17 cellular contexts compared by ENCODE assay signal in genomic region chrX:13719192-13719856, GRCh38. TPM values are rescaled to one million over a fixed set of nuclear protein-coding genes. Genes with fewer than 3 reads are reported as not detected.
A peak's percentile ranks its signal among the peaks of the same experiment; 100 is the strongest.
DNase-seq lines count a peak whose midpoint lies in the region; ATAC-seq and TF ChIP-seq lines count a peak whose summit lies in the region.
"Had no signal": no experiment of that assay in that cellular context is flagged by ENCODE, and none has a peak within 500 bp of the region (broad histone marks: within the 10 kb centered on the region; RNA-seq: fewer than 3 reads in every experiment).

No MANE protein-coding gene starts in this region.

- peaks cover 93% of the 10 kb centered on the region for H3K36me3 Mint-ChIP-seq in activated T-cell treated with anti-CD3 and anti-CD28 coated beads, Interleukin-2, amount 50 U/mL, for 24 hours (ENCODE audit: low read depth)
- peaks cover 21% of the 10 kb centered on the region for H3K36me3 Mint-ChIP-seq in activated T-cell treated with anti-CD3 and anti-CD28 coated beads, Interleukin-2, amount 50 U/mL, for 4 hours (ENCODE audit: insufficient read depth)
- H3K36me3 Mint-ChIP-seq in activated naive CD8-positive, alpha-beta T cell treated with anti-CD3 and anti-CD28 coated beads for 36 hours: peaks cover 52% of the 10 kb centered on the region
- H3K36me3 Mint-ChIP-seq in mesothelial cell of epicardium: peaks cover 14% of the 10 kb centered on the region

- TF ChIP-seq CTCF in mesothelial cell of epicardium (IDR thresholded peaks at IDR 0.05; ENCODE audit: unreplicated experiment) (no peak), adrenal gland (IDR thresholded peaks at IDR 0.05) (no peak), OCI-LY7 (conservative IDR thresholded peaks at IDR 0.05; ENCODE audit: low read length) (no peak)

- no peaks in the 10 kb centered on the region for H3K27me3 ChIP-seq in stomach smooth muscle (ENCODE audit: control insufficient read depth in 1 of 2, insufficient read depth in 2 of 2, low read length in 2 of 2)
- no peaks in the 10 kb centered on the region for H3K27me3 ChIP-seq in adrenal gland
- H3K27me3 ChIP-seq: right lobe of liver, tibial nerve had no signal

- no peak overlapping the region for H3K4me2 ChIP-seq in OCI-LY7 (ENCODE audit: low read length)

- peaks cover 53% of the 10 kb centered on the region for H3K4me1 Mint-ChIP-seq in activated T-cell treated with anti-CD3 and anti-CD28 coated beads, Interleukin-2, amount 50 U/mL, for 24 hours (ENCODE audit: low read depth)
- peaks cover 43% of the 10 kb centered on the region for H3K4me1 Mint-ChIP-seq in activated T-cell treated with anti-CD3 and anti-CD28 coated beads, Interleukin-2, amount 50 U/mL, for 4 hours (ENCODE audit: low read depth)
- H3K4me1 Mint-ChIP-seq in activated naive CD8-positive, alpha-beta T cell treated with anti-CD3 and anti-CD28 coated beads for 36 hours: peaks cover 17% of the 10 kb centered on the region
- H3K4me1 Mint-ChIP-seq in mesothelial cell of epicardium: peaks cover 21% of the 10 kb centered on the region

- H3K9me3 ChIP-seq in stomach smooth muscle (ENCODE audit: control insufficient read depth in 2 of 2, low read length in 2 of 2) (no peaks in the 10 kb centered on the region), adrenal gland (replicated peaks in 1 of 3) (no peaks in the 10 kb centered on the region), OCI-LY7 (ENCODE audit: low read length) (no peaks in the 10 kb centered on the region)
- H3K9me3 ChIP-seq: right lobe of liver, tibial nerve had no signal

- DNase-seq in activated T-cell treated with anti-CD3 and anti-CD28 coated beads, Interleukin-2, amount 50 U/mL, for 24 hours: no peak
- DNase-seq in activated T-cell treated with anti-CD3 and anti-CD28 coated beads, Interleukin-2, amount 50 U/mL, for 4 hours: no peak
- DNase-seq in activated naive CD8-positive, alpha-beta T cell treated with anti-CD3 and anti-CD28 coated beads for 36 hours: no peak
- DNase-seq in mesothelial cell of epicardium (ENCODE audit: low spot score in 2 of 2, unreplicated experiment in 2 of 2) (no peak), adrenal gland (no peak), cortex of kidney (lab: John Stamatoyannopoulos, UW) (no peak), OCI-LY7 (ENCODE audit: low spot score) (no peak)
- DNase-seq: central memory CD4-positive, alpha-beta T cell; COR-L47; foreskin fibroblast; NCI-H1048; NCI-H526 treated with DMSO at 0.1 percent for 48 hours; right lobe of liver; stimulated activated CD4-positive, alpha-beta T cell treated with anti-CD3 and anti-CD28 coated beads, Interleukin-4, amount 100 ng/mL, for 24 hours had no signal

- no peaks in the 10 kb centered on the region for H3K9me3 Mint-ChIP-seq in activated T-cell treated with anti-CD3 and anti-CD28 coated beads, Interleukin-2, amount 50 U/mL, for 24 hours
- H3K9me3 Mint-ChIP-seq in activated T-cell treated with anti-CD3 and anti-CD28 coated beads, Interleukin-2, amount 50 U/mL, for 4 hours: no peaks in the 10 kb centered on the region
- H3K9me3 Mint-ChIP-seq in activated naive CD8-positive, alpha-beta T cell treated with anti-CD3 and anti-CD28 coated beads for 36 hours: peaks cover 2% of the 10 kb centered on the region
- peaks cover 22% of the 10 kb centered on the region for H3K9me3 Mint-ChIP-seq in mesothelial cell of epicardium

- no peak for ATAC-seq in activated T-cell treated with anti-CD3 and anti-CD28 coated beads, Interleukin-2, amount 50 U/mL, for 4 hours
- ATAC-seq: Panc1 had no signal

- peak overlapping the region; percentile 57 for H3K27ac Mint-ChIP-seq in activated T-cell treated with anti-CD3 and anti-CD28 coated beads, Interleukin-2, amount 50 U/mL, for 24 hours
- H3K27ac Mint-ChIP-seq in activated naive CD8-positive, alpha-beta T cell treated with anti-CD3 and anti-CD28 coated beads for 36 hours: peak overlapping the region; percentile 16
- H3K27ac Mint-ChIP-seq in mesothelial cell of epicardium: peak overlapping the region; percentile 30

- no peaks in the 10 kb centered on the region for H4K20me1 ChIP-seq in OCI-LY7 (ENCODE audit: insufficient read depth, low read length)

- 79 to 91% (median 82%) methylated on average over 3 of the region's 3 CpGs for WGBS in adrenal gland, 4 donors

- H3K4me3 Mint-ChIP-seq in activated T-cell treated with anti-CD3 and anti-CD28 coated beads, Interleukin-2, amount 50 U/mL, for 24 hours: no peak overlapping the region
- H3K4me3 Mint-ChIP-seq in activated T-cell treated with anti-CD3 and anti-CD28 coated beads, Interleukin-2, amount 50 U/mL, for 4 hours: no peak overlapping the region
- no peak overlapping the region for H3K4me3 Mint-ChIP-seq in activated naive CD8-positive, alpha-beta T cell treated with anti-CD3 and anti-CD28 coated beads for 36 hours
- H3K4me3 Mint-ChIP-seq in mesothelial cell of epicardium: no peak overlapping the region

- H3K4me1 ChIP-seq in stomach smooth muscle (ENCODE audit: control insufficient read depth, insufficient read depth, low read length) (peaks cover 16% of the 10 kb centered on the region), adrenal gland (replicated peaks in 1 of 2) (peaks cover 4 to 8% of the 10 kb centered on the region in 2 donors), OCI-LY7 (ENCODE audit: insufficient read depth, low read length, poor library complexity, severe bottlenecking) (peaks cover 32% of the 10 kb centered on the region)

- H3K4me3 ChIP-seq in stomach smooth muscle (ENCODE audit: low read length in 2 of 2): no peak overlapping the region
- H3K4me3 ChIP-seq in adrenal gland: no peak overlapping the region
- H3K4me3 ChIP-seq in OCI-LY7 (ENCODE audit: low read depth, low read length, poor library complexity, severe bottlenecking): no peak overlapping the region
- H3K4me3 ChIP-seq: right lobe of liver, tibial nerve had no signal

- BruUV-seq in OCI-LY7 (replicated peaks; lab: Mats Ljungman, UMichigan): no TSS peak

- H3K9ac ChIP-seq in stomach smooth muscle (ENCODE audit: low read length in 2 of 2): no peak overlapping the region

- POLR2A ChIA-PET in OCI-LY7 (lab: Charles Lee): interaction anchor here (0.8 to 1.5 kb wide), 2 partner anchors 17 to 21 kb away, joined by 3 to 5 read pairs; no protein-coding TSS in a partner anchor

- peaks cover 43% of the 10 kb centered on the region for H3K79me2 ChIP-seq in OCI-LY7 (ENCODE audit: insufficient read depth, low read depth, low read length)

- H3K36me3 ChIP-seq in stomach smooth muscle (ENCODE audit: control insufficient read depth in 2 of 2, insufficient read depth in 2 of 2, low read length in 2 of 2): peaks cover 8 to 14% of the 10 kb centered on the region in 2 donors
- peaks cover 0 to 16% of the 10 kb centered on the region in 2 donors for H3K36me3 ChIP-seq in adrenal gland (replicated peaks in 1 of 2)
- peaks cover 84% of the 10 kb centered on the region for H3K36me3 ChIP-seq in OCI-LY7 (ENCODE audit: insufficient read depth, low read length)

- intact Hi-C loops in adrenal gland (cut with DNase I): no loop called here
- intact Hi-C loops in OCI-LY7 (cut with micrococcal nuclease; ENCODE audit: unreplicated experiment): no loop called here

- H3K27me3 Mint-ChIP-seq in activated T-cell treated with anti-CD3 and anti-CD28 coated beads, Interleukin-2, amount 50 U/mL, for 24 hours: peaks cover 16% of the 10 kb centered on the region
- no peaks in the 10 kb centered on the region for H3K27me3 Mint-ChIP-seq in activated T-cell treated with anti-CD3 and anti-CD28 coated beads, Interleukin-2, amount 50 U/mL, for 4 hours (ENCODE audit: low read depth)
- no peaks in the 10 kb centered on the region for H3K27me3 Mint-ChIP-seq in activated naive CD8-positive, alpha-beta T cell treated with anti-CD3 and anti-CD28 coated beads for 36 hours
- no peaks in the 10 kb centered on the region for H3K27me3 Mint-ChIP-seq in mesothelial cell of epicardium (ENCODE audit: low read depth)

- CTCF ChIA-PET in OCI-LY7 (lab: Charles Lee; ENCODE audit: unreplicated experiment): no interaction called here

- no peak overlapping the region for H2AFZ ChIP-seq in OCI-LY7 (ENCODE audit: low read length)

- no peaks in the 10 kb centered on the region for H3K9me2 ChIP-seq in OCI-LY7 (ENCODE audit: insufficient read depth, low read length)

- TF ChIP-seq POLR2A in adrenal gland (IDR thresholded peaks at IDR 0.05): no peak

- peak overlapping the region; percentile 24 for H3K27ac ChIP-seq in stomach smooth muscle (ENCODE audit: low read length)
- no peak overlapping the region for H3K27ac ChIP-seq in adrenal gland
- no peak overlapping the region for H3K27ac ChIP-seq in OCI-LY7 (ENCODE audit: low read depth, low read length, poor library complexity, severe bottlenecking)
- H3K27ac ChIP-seq: right lobe of liver had no signal

RNA-seq across cellular contexts. Expression of gene TRAPPC2, which starts 15.1 kb away (rescaled TPM):
- total RNA-seq in activated T-cell treated with anti-CD3 and anti-CD28 coated beads, Interleukin-2, amount 50 U/mL, for 4 hours: 10 to 100 TPM; 11.7 to 19.9 (median 15.8) TPM
- total RNA-seq in activated naive CD8-positive, alpha-beta T cell treated with anti-CD3 and anti-CD28 coated beads for 36 hours: 10 to 100 TPM; 15.8 to 16.6 TPM
- total RNA-seq in mesothelial cell of epicardium (20.2 to 22.0 TPM (median 21.5 TPM) in 3 replicates), adrenal gland (10 to 100 TPM in 7 of 8 donors, 1 to 10 TPM in 1; 8.8 to 20.5 (median 12.6) TPM), OCI-LY7 (2022) (27.0 and 32.3 TPM in 2 replicates)
- polyA plus RNA-seq in adrenal gland: 1 to 10 TPM; 4.3 to 6.8 (median 6.2) TPM
- total RNA-seq in OCI-LY7 (2014; rRNA removed; shearing (Covaris generic)): 16.4 and 22.2 TPM in 2 replicates

RNA-seq across cellular contexts. Expression of gene OFD1, which starts 15.2 kb away (rescaled TPM):
- 10 to 100 TPM; 20.0 to 26.8 (median 20.1) TPM for total RNA-seq in activated T-cell treated with anti-CD3 and anti-CD28 coated beads, Interleukin-2, amount 50 U/mL, for 4 hours
- 10 to 100 TPM; 27.4 to 29.0 TPM for total RNA-seq in activated naive CD8-positive, alpha-beta T cell treated with anti-CD3 and anti-CD28 coated beads for 36 hours
- total RNA-seq in mesothelial cell of epicardium (46.3 to 50.8 TPM (median 46.5 TPM) in 3 replicates), adrenal gland (10 to 100 TPM in 6 of 8 donors, 1 to 10 TPM in 2; 5.6 to 21.0 (median 14.1) TPM), OCI-LY7 (2022) (64.7 and 69.8 TPM in 2 replicates)
- polyA plus RNA-seq in adrenal gland: 100 to 1,000 TPM in 1 of 3 donors, 10 to 100 TPM in 2; 11.8 to 129 (median 65.6) TPM
- 60.7 and 71.0 TPM in 2 replicates for total RNA-seq in OCI-LY7 (2014; rRNA removed; shearing (Covaris generic))

RNA-seq across cellular contexts. Expression of gene RAB9A, which starts 30.4 kb away (rescaled TPM):
- total RNA-seq in activated T-cell treated with anti-CD3 and anti-CD28 coated beads, Interleukin-2, amount 50 U/mL, for 4 hours: 10 to 100 TPM; 11.8 to 17.8 (median 17.3) TPM
- 10 to 100 TPM; 33.8 to 36.4 TPM for total RNA-seq in activated naive CD8-positive, alpha-beta T cell treated with anti-CD3 and anti-CD28 coated beads for 36 hours
- total RNA-seq in mesothelial cell of epicardium (18.6 to 21.0 TPM (median 20.6 TPM) in 3 replicates), adrenal gland (100 to 1,000 TPM in 1 of 8 donors, 10 to 100 TPM in 7; 49.1 to 153 (median 66.9) TPM), OCI-LY7 (2022) (9.4 and 11.7 TPM in 2 replicates)
- 10 to 100 TPM; 23.8 to 75.1 (median 28.2) TPM for polyA plus RNA-seq in adrenal gland
- total RNA-seq in OCI-LY7 (2014; rRNA removed; shearing (Covaris generic)): 11.2 and 14.1 TPM in 2 replicates
